Comparison of ENCODE assay signal across 13 cellular contexts in genomic region chr5:128736567-128736966, GRCh38.
DNase-seq lines count a peak whose midpoint lies in the region; ATAC-seq, FAIRE-seq and TF ChIP-seq lines count a peak whose summit lies in the region.
"Had no signal": no experiment of that assay in that cellular context is flagged by ENCODE, and none has a peak within 500 bp of the region (broad histone marks: within the 10 kb centered on the region; RNA-seq: fewer than 3 reads in every experiment).

No MANE protein-coding gene starts in this region.

- no peak overlapping the region for H3K4me3 ChIP-seq in RWPE2 (ENCODE audit: severe bottlenecking)
- no peak overlapping the region for H3K4me3 ChIP-seq in keratinocyte (ENCODE audit: control insufficient read depth in 2 of 3, extremely low read depth in 1 of 3, insufficient read depth in 2 of 3, low read depth in 1 of 3, low read length in 3 of 3)
- no peak overlapping the region for H3K4me3 ChIP-seq in H7 (ENCODE audit: insufficient read depth, low read depth, low read length)
- H3K4me3 ChIP-seq in PC-9: no peak overlapping the region
- H3K4me3 ChIP-seq: cardiac muscle cell had no signal

- no peaks in the 10 kb centered on the region for H4K20me1 ChIP-seq in keratinocyte (ENCODE audit: control insufficient read depth, extremely low read depth, insufficient read depth, low read length)
- H4K20me1 ChIP-seq in PC-9 (ENCODE audit: insufficient read depth): no peaks in the 10 kb centered on the region

- peak overlapping the region; percentile 16 for H2AFZ ChIP-seq in keratinocyte (ENCODE audit: control insufficient read depth, low read length)
- H2AFZ ChIP-seq in PC-9: no peak overlapping the region

- POLR2A ChIA-PET in PC-9 (lab: Charles Lee; ENCODE audit: unreplicated experiment): interaction anchor here (0.6 kb wide), 1 partner anchor 42 kb away, joined by 3 read pairs; no protein-coding TSS in a partner anchor

- no peaks in the 10 kb centered on the region for H3K36me3 ChIP-seq in RWPE2 (ENCODE audit: low read depth)
- H3K36me3 ChIP-seq in keratinocyte (ENCODE audit: control insufficient read depth in 2 of 2, extremely low read depth in 1 of 2, insufficient read depth in 2 of 2, low read length in 2 of 2): no peaks in the 10 kb centered on the region
- H3K36me3 ChIP-seq in H7 (replicated peaks; ENCODE audit: control insufficient read depth, insufficient read depth, low read length): no peaks in the 10 kb centered on the region
- H3K36me3 ChIP-seq in PC-9 (ENCODE audit: low read depth): no peaks in the 10 kb centered on the region
- H3K36me3 ChIP-seq: cardiac muscle cell, neutrophil had no signal

- TF ChIP-seq CTCF in RWPE2 (IDR thresholded peaks at IDR 0.05; ENCODE audit: poor library complexity, severe bottlenecking): no peak
- TF ChIP-seq CTCF in keratinocyte (optimal IDR thresholded peaks at IDR 0.05 in 1 of 3, IDR thresholded peaks at IDR 0.05 in 1 of 3, conservative IDR thresholded peaks at IDR 0.05 in 1 of 3; ENCODE audit: extremely low read depth in 1 of 3, insufficient read depth in 2 of 3, low read length in 3 of 3): no peak
- no peak for TF ChIP-seq CTCF in PC-9 (conservative IDR thresholded peaks at IDR 0.05)

- no peaks in the 10 kb centered on the region for H3K27me3 ChIP-seq in RWPE2 (ENCODE audit: insufficient read depth, poor library complexity, severe bottlenecking)
- H3K27me3 ChIP-seq in keratinocyte (ENCODE audit: control insufficient read depth, extremely low read depth, insufficient read depth, low read length): no peaks in the 10 kb centered on the region
- no peaks in the 10 kb centered on the region for H3K27me3 ChIP-seq in H7 (ENCODE audit: control insufficient read depth, insufficient read depth, low read length)
- no peaks in the 10 kb centered on the region for H3K27me3 ChIP-seq in PC-9 (ENCODE audit: insufficient read depth, low read depth)
- H3K27me3 ChIP-seq: cardiac muscle cell, neutrophil had no signal

- H3K4me1 ChIP-seq in RWPE2 (ENCODE audit: insufficient read depth, poor library complexity, severe bottlenecking) (peaks cover 4% of the 10 kb centered on the region), keratinocyte (ENCODE audit: control insufficient read depth, extremely low read depth, insufficient read depth, low read length) (peaks cover 2% of the 10 kb centered on the region), PC-9 (replicated peaks; ENCODE audit: insufficient read depth) (no peaks in the 10 kb centered on the region)

- intact Hi-C loops in PC-9 (cut with micrococcal nuclease; ENCODE audit: unreplicated experiment): no loop called here

- no peak for FAIRE-seq in keratinocyte (lab: Jason Lieb, UNC)
- no peak for FAIRE-seq in urothelium cell line (lab: Jason Lieb, UNC)

- BruUV-seq in PC-9 (replicated peaks; lab: Mats Ljungman, UMichigan): no TSS peak

- H3K9ac ChIP-seq in keratinocyte (ENCODE audit: control insufficient read depth, extremely low read depth, insufficient read depth, low read length): no peak overlapping the region

- no peaks in the 10 kb centered on the region for H3F3A ChIP-seq in PC-9 (ENCODE audit: insufficient read depth, low read depth)

- H3K79me2 ChIP-seq in keratinocyte (ENCODE audit: control insufficient read depth, insufficient read depth, low read length) (no peaks in the 10 kb centered on the region), PC-9 (ENCODE audit: low read depth) (no peaks in the 10 kb centered on the region)

- no peaks in the 10 kb centered on the region for H3K9me2 ChIP-seq in PC-9 (ENCODE audit: insufficient read depth)

- DNase-seq in RWPE2 (ENCODE audit: low spot score) (no peak), dedifferentiated amniotic fluid mesenchymal stem cell (ENCODE audit: extremely low spot score) (peak; percentile 49), keratinocyte (ENCODE audit: low read depth, low spot score) (no peak), urothelium cell line (ENCODE audit: low spot score) (peak; percentile 35), H7 (no peak), GOT3 (lab: John Stamatoyannopoulos, UW) (no peak), PC-9 (no peak)
- DNase-seq: NCI-H146; NCI-H748 treated with DMSO at 0.1 percent for 48 hours; stimulated activated naive CD8-positive, alpha-beta T cell treated with anti-CD3 and anti-CD28 coated beads, Interleukin-15, amount 100 ng/mL, for 72 hours had no signal

- no peaks in the 10 kb centered on the region for H3K9me3 ChIP-seq in RWPE2 (ENCODE audit: severe bottlenecking)
- no peaks in the 10 kb centered on the region for H3K9me3 ChIP-seq in keratinocyte (ENCODE audit: control insufficient read depth, low read depth, low read length)
- no peaks in the 10 kb centered on the region for H3K9me3 ChIP-seq in PC-9 (ENCODE audit: insufficient read depth, low read depth)
- H3K9me3 ChIP-seq: neutrophil had no signal

- dilution Hi-C loops in keratinocyte (cut with MboI; ENCODE audit: extremely low pct_ligation_motif_present, low sequenced_read_pairs): no loop called here

- no peak overlapping the region for H3K27ac ChIP-seq in RWPE2 (ENCODE audit: poor library complexity, severe bottlenecking)
- H3K27ac ChIP-seq in keratinocyte (ENCODE audit: control insufficient read depth, insufficient read depth, low read length): no peak overlapping the region
- H3K27ac ChIP-seq in PC-9: no peak overlapping the region
- H3K27ac ChIP-seq: cardiac muscle cell, neutrophil had no signal

- no peak overlapping the region for H3K4me2 ChIP-seq in keratinocyte (ENCODE audit: control insufficient read depth, extremely low read depth, insufficient read depth, low read depth, low read length)
- no peak overlapping the region for H3K4me2 ChIP-seq in PC-9

- ATAC-seq in RWPE2 (ENCODE audit: low read depth): peak; percentile 61; the same call in 2 of the 3 replicates
- ATAC-seq: activated CD4-positive, CD25-positive, alpha-beta regulatory T cell treated with anti-CD3 and anti-CD28 coated beads, Interleukin-2, amount 50 U/mL, for 24 hours; stimulated activated naive CD8-positive, alpha-beta T cell treated with anti-CD3 and anti-CD28 coated beads, Interleukin-15, amount 100 ng/mL, for 72 hours had no signal

- no peaks in the 10 kb centered on the region for H3K9me1 ChIP-seq in keratinocyte (ENCODE audit: control insufficient read depth, extremely low read depth, insufficient read depth, low read length)

- CTCF ChIA-PET in PC-9 (lab: Charles Lee): no interaction called here

Comparison
In these comparisons a context has a peak if more than half of its experiments do, and no peak if none do; other contexts are left out.
1. DNase-seq: peak in dedifferentiated amniotic fluid mesenchymal stem cell (single experiment) and urothelium cell line (single experiment); none in RWPE2 (single experiment), keratinocyte (single experiment), H7 (single experiment), GOT3 (single experiment) and PC-9 (0 of 2).